Comparison of ENCODE assay signal across 18 cellular contexts in the genomic region with DNA sequence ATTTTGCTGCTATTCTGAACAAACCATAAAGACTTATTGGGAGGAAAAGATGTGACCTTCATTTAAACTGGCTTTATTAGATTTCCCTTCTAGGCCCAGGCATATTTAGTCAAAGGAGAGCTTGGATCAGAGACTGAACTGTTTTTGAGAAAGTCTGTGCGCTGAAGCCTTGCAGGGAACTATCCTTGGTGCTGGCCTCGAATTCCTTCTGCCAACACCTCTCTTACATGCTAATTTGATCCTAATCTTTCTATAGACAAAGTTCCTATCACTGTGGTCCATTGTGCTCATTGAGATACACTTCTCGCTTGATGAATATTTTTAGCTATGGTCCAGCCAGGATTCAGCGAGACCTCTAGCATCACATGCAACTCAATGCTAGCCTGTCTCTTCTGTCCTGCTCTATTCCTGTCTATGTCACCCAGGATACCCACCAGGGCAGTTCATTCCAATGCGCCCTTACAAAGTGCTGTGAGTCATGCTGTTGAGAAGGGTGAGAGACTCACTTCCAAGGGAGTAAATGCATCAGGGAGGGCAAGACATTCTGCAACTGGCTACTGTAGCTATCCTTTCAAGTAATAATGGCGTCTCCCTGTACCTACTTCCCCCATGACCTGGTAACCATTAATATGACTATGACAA.
DNase-seq lines count a peak whose midpoint lies in the region; ATAC-seq and TF ChIP-seq lines count a peak whose summit lies in the region.
"Had no signal": no experiment of that assay in that cellular context is flagged by ENCODE, and none has a peak within 500 bp of the region (broad histone marks: within the 10 kb centered on the region; RNA-seq: fewer than 3 reads in every experiment).

No MANE protein-coding gene starts in this region.

- H3K4me2 ChIP-seq in GM23248 (ENCODE audit: unreplicated experiment) = no peak overlapping the region
- H3K4me2 ChIP-seq in neuronal stem cell (ENCODE audit: insufficient read depth, low read length, poor library complexity, severe bottlenecking) = no peak overlapping the region

- H3K4me1 ChIP-seq in GM23248 (ENCODE audit: insufficient read depth) (no peaks in the 10 kb centered on the region), neuronal stem cell (ENCODE audit: control insufficient read depth in 2 of 2, insufficient read depth in 1 of 2, low read depth in 1 of 2, low read length in 2 of 2) (no peaks in the 10 kb centered on the region)
- H3K4me1 ChIP-seq: heart left ventricle, left ventricle myocardium inferior, parathyroid adenoma had no signal

- H4K91ac ChIP-seq in neuronal stem cell (ENCODE audit: low read depth, low read length, poor library complexity) = no peak overlapping the region

- no peak overlapping the region for H2AFZ ChIP-seq in GM23248
- H2AFZ ChIP-seq in neuronal stem cell (ENCODE audit: low read length) = no peak overlapping the region
- H2AFZ ChIP-seq: parathyroid adenoma had no signal

- no peaks in the 10 kb centered on the region for H3F3A ChIP-seq in GM23248 (ENCODE audit: insufficient read depth)

- H2BK5ac ChIP-seq in neuronal stem cell (ENCODE audit: low read length) = no peak overlapping the region

- H3K4ac ChIP-seq in neuronal stem cell (ENCODE audit: low read length) = no peak overlapping the region

- H2BK15ac ChIP-seq in neuronal stem cell (ENCODE audit: low read length) = no peak overlapping the region

- TF ChIP-seq CTCF in fibroblast of the aortic adventitia (IDR thresholded peaks at IDR 0.05; ENCODE audit: insufficient read depth, low read length) = no peak

- no peaks in the 10 kb centered on the region for H3K9me2 ChIP-seq in GM23248 (ENCODE audit: insufficient read depth)

- no peak overlapping the region for H3K23ac ChIP-seq in neuronal stem cell (ENCODE audit: low read depth, low read length, poor library complexity)

- H2BK120ac ChIP-seq in neuronal stem cell (ENCODE audit: low read depth, low read length) = no peak overlapping the region

- no peak overlapping the region for H3K9ac ChIP-seq in GM23248
- no peak overlapping the region for H3K9ac ChIP-seq in neuronal stem cell (ENCODE audit: low read depth, low read length, poor library complexity)
- H3K9ac ChIP-seq: parathyroid adenoma had no signal

- no peaks in the 10 kb centered on the region for H3K36me3 ChIP-seq in GM23248 (ENCODE audit: low read depth)
- H3K36me3 ChIP-seq in neuronal stem cell (replicated peaks in 1 of 2; ENCODE audit: control insufficient read depth in 2 of 2, insufficient read depth in 2 of 2, low read length in 2 of 2) = peaks cover 0 to 29% of the 10 kb centered on the region in 2 donors
- H3K36me3 ChIP-seq: heart left ventricle, left ventricle myocardium inferior, thoracic aorta had no signal

- H3K27ac ChIP-seq in GM23248 = no peak overlapping the region
- H3K27ac ChIP-seq in neuronal stem cell (replicated peaks; ENCODE audit: low read length) = no peak overlapping the region
- H3K27ac ChIP-seq: heart left ventricle, left ventricle myocardium inferior, parathyroid adenoma, thoracic aorta had no signal

- ATAC-seq in HG03520 (IDR thresholded peaks at IDR 0.05; ENCODE audit: unreplicated experiment) = no peak
- no peak for ATAC-seq in HG02798 (IDR thresholded peaks at IDR 0.05; ENCODE audit: poor library complexity, unreplicated experiment)
- ATAC-seq: heart left ventricle had no signal

- H3K27me3 ChIP-seq in GM23248 (replicated peaks; ENCODE audit: insufficient read depth) (no peaks in the 10 kb centered on the region), neuronal stem cell (ENCODE audit: control insufficient read depth in 3 of 3, insufficient read depth in 3 of 3, low read depth in 1 of 3, low read length in 3 of 3) (no peaks in the 10 kb centered on the region)
- H3K27me3 ChIP-seq: heart left ventricle had no signal

- no peaks in the 10 kb centered on the region for H4K20me1 ChIP-seq in GM23248 (ENCODE audit: insufficient read depth)

- H2AK5ac ChIP-seq in neuronal stem cell (ENCODE audit: low read depth, low read length) = no peak overlapping the region

- H3K14ac ChIP-seq in neuronal stem cell (ENCODE audit: low read length) = no peak overlapping the region

- no peak overlapping the region for H4K8ac ChIP-seq in neuronal stem cell (ENCODE audit: low read depth, low read length)

- no peaks in the 10 kb centered on the region for H3K79me1 ChIP-seq in neuronal stem cell (ENCODE audit: low read depth, low read length)

- WGBS in GM23248 (ENCODE audit: low coverage in 1 of 2, low lambda C conversion rate in 2 of 2, missing lambda C conversion rate in 2 of 2), 2 experiments = 55 to 63% methylated on average over 6 of the region's 6 CpGs
- no CpG with 5 or more reads among the region's 6 CpGs for WGBS in neuronal stem cell (ENCODE audit: extremely low coverage in 2 of 2, insufficient read length in 2 of 2, insufficient replicate concordance in 1 of 2), 2 donors

- in situ Hi-C loops in GM23248 (cut with MboI) = no loop called here

- no peak overlapping the region for H3K18ac ChIP-seq in neuronal stem cell (ENCODE audit: low read length)

- H3K9me3 ChIP-seq in GM23248 (ENCODE audit: low read depth) = no peaks in the 10 kb centered on the region
- no peaks in the 10 kb centered on the region for H3K9me3 ChIP-seq in neuronal stem cell (replicated peaks in 1 of 2; ENCODE audit: control insufficient read depth in 2 of 2, insufficient read depth in 1 of 2, low read depth in 1 of 2, low read length in 2 of 2)
- H3K9me3 ChIP-seq: heart left ventricle, left ventricle myocardium inferior, thoracic aorta had no signal

- DNase-seq in GM23248 (peak; percentile 1), fibroblast of the aortic adventitia (ENCODE audit: low read depth) (peak; percentile 22), neuronal stem cell (ENCODE audit: low spot score) (peak; percentile 20), NCI-H1930 (lab: John Stamatoyannopoulos, UW) (no peak)
- DNase-seq: activated CD4-positive, CD25-positive, alpha-beta regulatory T cell; amniotic stem cell; DMS79 treated with DMSO at 0.1 percent for 48 hours; heart left ventricle; left ventricle myocardium inferior; NCI-H146; NCI-H226; NK-92 treated with Interleukin-12 subunit alpha and Interleukin-12 subunit beta, amount 100 ng/mL, for 24 hours; small intestine had no signal

- H2BK12ac ChIP-seq in neuronal stem cell (ENCODE audit: low read length) = no peak overlapping the region

- H3K4me3 ChIP-seq in GM23248 (no peak overlapping the region), fibroblast of the aortic adventitia (ENCODE audit: low read depth, low read length) (no peak overlapping the region), neuronal stem cell (ENCODE audit: low read length in 2 of 2) (no peak overlapping the region)
- H3K4me3 ChIP-seq: heart left ventricle, left ventricle myocardium inferior, thoracic aorta had no signal

- no peaks in the 10 kb centered on the region for H3K79me2 ChIP-seq in GM23248 (ENCODE audit: insufficient read depth)
- H3K79me2 ChIP-seq: parathyroid adenoma had no signal

TF ChIP-seq in PFSK-1, 5 proteins besides CTCF, POLR2A, EP300 and RAD21:
- TF ChIP-seq, protein P1, sequence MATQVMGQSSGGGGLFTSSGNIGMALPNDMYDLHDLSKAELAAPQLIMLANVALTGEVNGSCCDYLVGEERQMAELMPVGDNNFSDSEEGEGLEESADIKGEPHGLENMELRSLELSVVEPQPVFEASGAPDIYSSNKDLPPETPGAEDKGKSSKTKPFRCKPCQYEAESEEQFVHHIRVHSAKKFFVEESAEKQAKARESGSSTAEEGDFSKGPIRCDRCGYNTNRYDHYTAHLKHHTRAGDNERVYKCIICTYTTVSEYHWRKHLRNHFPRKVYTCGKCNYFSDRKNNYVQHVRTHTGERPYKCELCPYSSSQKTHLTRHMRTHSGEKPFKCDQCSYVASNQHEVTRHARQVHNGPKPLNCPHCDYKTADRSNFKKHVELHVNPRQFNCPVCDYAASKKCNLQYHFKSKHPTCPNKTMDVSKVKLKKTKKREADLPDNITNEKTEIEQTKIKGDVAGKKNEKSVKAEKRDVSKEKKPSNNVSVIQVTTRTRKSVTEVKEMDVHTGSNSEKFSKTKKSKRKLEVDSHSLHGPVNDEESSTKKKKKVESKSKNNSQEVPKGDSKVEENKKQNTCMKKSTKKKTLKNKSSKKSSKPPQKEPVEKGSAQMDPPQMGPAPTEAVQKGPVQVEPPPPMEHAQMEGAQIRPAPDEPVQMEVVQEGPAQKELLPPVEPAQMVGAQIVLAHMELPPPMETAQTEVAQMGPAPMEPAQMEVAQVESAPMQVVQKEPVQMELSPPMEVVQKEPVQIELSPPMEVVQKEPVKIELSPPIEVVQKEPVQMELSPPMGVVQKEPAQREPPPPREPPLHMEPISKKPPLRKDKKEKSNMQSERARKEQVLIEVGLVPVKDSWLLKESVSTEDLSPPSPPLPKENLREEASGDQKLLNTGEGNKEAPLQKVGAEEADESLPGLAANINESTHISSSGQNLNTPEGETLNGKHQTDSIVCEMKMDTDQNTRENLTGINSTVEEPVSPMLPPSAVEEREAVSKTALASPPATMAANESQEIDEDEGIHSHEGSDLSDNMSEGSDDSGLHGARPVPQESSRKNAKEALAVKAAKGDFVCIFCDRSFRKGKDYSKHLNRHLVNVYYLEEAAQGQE (IDR thresholded peaks at IDR 0.05; ENCODE audit: insufficient read depth in 1 of 2, low read depth in 2 of 2, low read length in 2 of 2) = peak; percentile 79 to 93
- TF ChIP-seq TAF1 (IDR thresholded peaks at IDR 0.05; ENCODE audit: borderline replicate concordance, insufficient read depth, low read length) = no peak
TF ChIP-seq in PFSK-1: peak in this region for 1.

Comparison
In these comparisons a context has a peak if more than half of its experiments do, and no peak if none do; other contexts are left out.
1. DNase-seq: peak in GM23248 (single experiment), fibroblast of the aortic adventitia (single experiment) and neuronal stem cell (single experiment); none in NCI-H1930 (0 of 2).